8 cellular contexts compared by ENCODE assay signal in the genomic region with DNA sequence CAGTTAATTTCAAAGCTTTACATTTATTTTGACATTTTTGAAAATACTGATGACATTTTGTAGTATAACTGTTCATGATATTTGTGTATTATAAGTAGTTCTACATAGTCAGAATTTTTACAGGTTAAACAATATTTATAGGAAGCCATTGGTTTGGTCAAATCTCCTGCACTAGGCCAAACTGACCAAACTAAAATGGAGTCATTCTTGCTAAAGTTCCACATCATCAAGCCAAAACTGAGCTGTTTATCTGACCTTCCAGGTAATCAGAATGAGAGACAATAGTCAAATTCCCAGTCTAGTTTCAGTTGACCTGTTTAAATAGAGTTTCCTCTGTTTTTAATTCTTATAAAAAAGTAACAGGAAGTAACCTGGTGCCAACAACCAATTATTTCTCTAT.
"Had no signal": no experiment of that assay in that cellular context is flagged by ENCODE, and none has a peak within 500 bp of the region (broad histone marks: within the 10 kb centered on the region; RNA-seq: fewer than 3 reads in every experiment).

No MANE protein-coding gene starts in this region.

- H3K27ac ChIP-seq: GM23248, KMS-11 had no signal

- H3K36me3 ChIP-seq: HAP-1 had no signal

- DNase-seq: GM23248, GOT3, H7, IMR-90, KBM-7 had no signal

- H3K4me2 ChIP-seq: KMS-11 had no signal

- H3K4me1 ChIP-seq: HAP-1 had no signal

- H3K4me3 ChIP-seq: GM23248, HAP-1 had no signal

- H3K9ac ChIP-seq: GM23248, KMS-11 had no signal

- H3K9me3 ChIP-seq: HAP-1 had no signal

- FAIRE-seq: HTR-8/SVneo had no signal

- H2AFZ ChIP-seq: GM23248 had no signal
